In genomic region chr22:38065539-38065938, GRCh38 we compare ENCODE assay signal across 1 cellular context.
TF ChIP-seq lines count a peak whose summit lies in the region.

No MANE protein-coding gene starts in this region.

TF ChIP-seq in SK-N-SH, 30 proteins besides CTCF, POLR2A, EP300 and RAD21 (continued from another document):
- no peak for TF ChIP-seq MAX (IDR thresholded peaks at IDR 0.05; ENCODE audit: low read depth)
- TF ChIP-seq TCF12 (IDR thresholded peaks at IDR 0.05), result no peak
- TF ChIP-seq ELF1 (IDR thresholded peaks at IDR 0.05), result no peak
- TF ChIP-seq REST (IDR thresholded peaks at IDR 0.05; ENCODE audit: low read depth, low read length), result no peak
- TF ChIP-seq SMC3 (IDR thresholded peaks at IDR 0.05; ENCODE audit: low read depth, low read length), result no peak
- no peak for TF ChIP-seq GABPA (IDR thresholded peaks at IDR 0.05; ENCODE audit: low read depth)
- no peak for TF ChIP-seq RCOR1 (IDR thresholded peaks at IDR 0.05; ENCODE audit: low read length)
- no peak for TF ChIP-seq EZH2phosphoT487 (IDR thresholded peaks at IDR 0.05; ENCODE audit: borderline replicate concordance, low read depth)
- TF ChIP-seq RXRA (IDR thresholded peaks at IDR 0.05; ENCODE audit: borderline replicate concordance, low read depth), result no peak
- TF ChIP-seq FOSL2 (IDR thresholded peaks at IDR 0.05; ENCODE audit: borderline replicate concordance, low read depth), result no peak
- no peak for TF ChIP-seq ZBTB33 (IDR thresholded peaks at IDR 0.05; ENCODE audit: borderline replicate concordance, low read depth)
